In genomic region chr20:50369225-50370035, GRCh38 we compare ENCODE assay signal across 1 cellular context.
TF ChIP-seq lines count a peak whose summit lies in the region.

No MANE protein-coding gene starts in this region.

TF ChIP-seq in HepG2, 621 proteins besides CTCF, POLR2A, EP300 and RAD21 (continued from another document and continues in another):
- TF ChIP-seq MNT (IDR thresholded peaks at IDR 0.05) (no peak), KDM5B (CRISPR knock-in tag; IDR thresholded peaks at IDR 0.05; ENCODE audit: borderline replicate concordance) (peak; percentile 76; the same call in 1 of the 2 replicates), UBTF (CRISPR knock-in tag; IDR thresholded peaks at IDR 0.05) (peak; percentile 79), FIP1L1 (IDR thresholded peaks at IDR 0.05; ENCODE audit: borderline replicate concordance, insufficient read depth, low read depth, low read length) (no peak), PTBP1 (IDR thresholded peaks at IDR 0.05; ENCODE audit: low read depth, low read length, poor library complexity, severe bottlenecking) (no peak), ZNF747 (CRISPR knock-in tag; IDR thresholded peaks at IDR 0.05; ENCODE audit: borderline replicate concordance) (no peak), ZNF616 (CRISPR knock-in tag; IDR thresholded peaks at IDR 0.05; ENCODE audit: low read depth) (no peak), KDM1A (CRISPR knock-in tag; IDR thresholded peaks at IDR 0.05) (peak; percentile 85; the same call in 1 of the 2 replicates), ZNF333 (CRISPR knock-in tag; IDR thresholded peaks at IDR 0.05; ENCODE audit: borderline replicate concordance) (peak; percentile 62; the same call in 1 of the 2 replicates), FOXP4 (CRISPR knock-in tag; IDR thresholded peaks at IDR 0.05) (peak; percentile 61; the same call in 1 of the 2 replicates), MXD4 (CRISPR knock-in tag; IDR thresholded peaks at IDR 0.05) (peak; percentile 50; the same call in 1 of the 2 replicates), ZKSCAN1 (IDR thresholded peaks at IDR 0.05; ENCODE audit: low read length) (no peak; the same call in 1 of the 2 replicates), NR2C2 (CRISPR knock-in tag; IDR thresholded peaks at IDR 0.05; ENCODE audit: borderline replicate concordance) (0 out of 2 replicates have a peak, but pooled peaks have one; percentile 4), ZBTB20 (CRISPR knock-in tag; IDR thresholded peaks at IDR 0.05; ENCODE audit: borderline replicate concordance, low read depth) (no peak), DDIT3 (CRISPR knock-in tag; IDR thresholded peaks at IDR 0.05) (no peak; the same call in 1 of the 2 replicates), ZNF589 (CRISPR knock-in tag; conservative IDR thresholded peaks at IDR 0.05) (no peak), ZNF670 (CRISPR knock-in tag; IDR thresholded peaks at IDR 0.05; ENCODE audit: borderline replicate concordance) (no peak), ZNF407 (CRISPR knock-in tag; IDR thresholded peaks at IDR 0.05; ENCODE audit: not compliant biosample characterization) (no peak), ZIK1 (CRISPR knock-in tag; IDR thresholded peaks at IDR 0.05; ENCODE audit: borderline replicate concordance, low read depth) (0 out of 2 replicates have a peak, but pooled peaks have one; percentile 1), ZNF577 (CRISPR knock-in tag; IDR thresholded peaks at IDR 0.05; ENCODE audit: borderline replicate concordance, low read depth) (no peak), ZNF142 (CRISPR knock-in tag; IDR thresholded peaks at IDR 0.05) (peak; percentile 68), HDAC2 (CRISPR knock-in tag; IDR thresholded peaks at IDR 0.05) (no peak; the same call in 1 of the 2 replicates), ARNT2 (CRISPR knock-in tag; IDR thresholded peaks at IDR 0.05; ENCODE audit: low read depth) (0 out of 2 replicates have a peak, but pooled peaks have one; percentile 10), ZSCAN31 (CRISPR knock-in tag; IDR thresholded peaks at IDR 0.05; ENCODE audit: low read depth) (peak; percentile 84), ZNF362 (CRISPR knock-in tag; IDR thresholded peaks at IDR 0.05; ENCODE audit: borderline replicate concordance) (no peak), PRMT3 (CRISPR knock-in tag; IDR thresholded peaks at IDR 0.05; ENCODE audit: borderline replicate concordance, low read depth) (no peak), SMAD1 (CRISPR knock-in tag; IDR thresholded peaks at IDR 0.05; ENCODE audit: borderline replicate concordance, low read depth) (0 out of 2 replicates have a peak, but pooled peaks have one; percentile 60), KDM6A (CRISPR knock-in tag; IDR thresholded peaks at IDR 0.05; ENCODE audit: low read depth) (peak; percentile 63), DRAP1 (CRISPR knock-in tag; IDR thresholded peaks at IDR 0.05) (no peak; the same call in 1 of the 2 replicates), TAF15 (IDR thresholded peaks at IDR 0.05; ENCODE audit: low read depth, low read length, poor library complexity, severe bottlenecking) (no peak), ZNF558 (CRISPR knock-in tag; IDR thresholded peaks at IDR 0.05; ENCODE audit: borderline replicate concordance) (no peak), SP140L (CRISPR knock-in tag; IDR thresholded peaks at IDR 0.05; ENCODE audit: borderline replicate concordance) (peak; percentile 51; the same call in 1 of the 2 replicates), MAZ (IDR thresholded peaks at IDR 0.05; ENCODE audit: borderline replicate concordance, low read depth, low read length) (0 out of 2 replicates have a peak, but pooled peaks have one; percentile 5), MAZ (CRISPR knock-in tag; IDR thresholded peaks at IDR 0.05; ENCODE audit: low read depth) (0 out of 2 replicates have a peak, but pooled peaks have one; percentile 27)
